13 cellular contexts compared by ENCODE assay signal in the genomic region with DNA sequence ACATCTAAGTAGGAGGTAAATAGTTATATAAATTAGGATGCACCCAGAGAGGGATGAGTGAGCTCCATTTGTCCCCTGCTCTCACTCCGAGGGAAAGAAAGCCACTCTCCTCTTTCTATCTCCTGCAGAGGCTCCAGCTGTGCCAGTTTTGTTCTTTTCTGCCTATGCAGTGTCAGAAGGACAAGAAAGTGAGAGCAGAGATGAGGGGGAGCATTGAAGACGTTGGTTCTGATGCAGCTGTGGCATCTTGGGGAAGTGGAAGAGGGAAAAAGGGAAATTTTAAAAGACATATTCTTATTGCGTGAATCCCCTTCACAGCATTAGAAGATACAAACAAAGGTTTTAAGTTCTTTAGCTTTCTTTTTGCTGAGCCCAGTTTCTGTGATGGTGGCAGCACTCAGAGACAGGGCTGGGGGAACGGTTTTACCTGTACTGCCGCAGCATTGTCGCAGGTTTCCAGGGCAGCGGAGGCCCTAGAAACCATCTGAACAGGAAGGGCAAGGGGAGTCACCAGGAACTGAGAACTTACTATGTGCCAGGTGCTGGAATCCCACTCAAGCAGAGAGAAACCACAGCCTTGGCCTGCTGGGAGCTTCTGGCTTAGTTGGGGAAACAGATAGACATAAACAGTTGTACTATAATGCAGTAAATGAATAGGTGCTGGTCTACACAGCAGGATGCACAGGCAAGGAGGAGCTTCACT. TPM values are rescaled to one million over a fixed set of nuclear protein-coding genes. Genes with fewer than 3 reads are reported as not detected.
A peak's percentile ranks its signal among the peaks of the same experiment; 100 is the strongest.
DNase-seq lines count a peak whose midpoint lies in the region; ATAC-seq, FAIRE-seq and TF ChIP-seq lines count a peak whose summit lies in the region.
"Had no signal": no experiment of that assay in that cellular context is flagged by ENCODE, and none has a peak within 500 bp of the region (broad histone marks: within the 10 kb centered on the region; RNA-seq: fewer than 3 reads in every experiment).

No MANE protein-coding gene starts in this region.

- peak; percentile 87 for FAIRE-seq in GM12892 (lab: Jason Lieb, UNC)

- TF ChIP-seq POLR2A in GM12892 (IDR thresholded peaks at IDR 0.05; ENCODE audit: low read depth, low read length), result no peak

- intact Hi-C loops in naive thymus-derived CD4-positive, alpha-beta T cell (cut with micrococcal nuclease), result loop anchor here (2.0 to 5.0 kb wide), 3 partner anchors 17 to 45 kb away; partner anchors contain the start of gene USP24 (in 2 of the 2)

- POLR2A ChIA-PET in naive thymus-derived CD4-positive, alpha-beta T cell (lab: Charles Lee), result no interaction called here
- POLR2A ChIA-PET in activated CD8-positive, alpha-beta T cell treated with anti-CD3 and anti-CD28 coated beads, Interleukin-2, amount 10 ng/mL, durations not matched to agents 7 days and 5 days (lab: Charles Lee), result no interaction called here

- H3K4me1 ChIP-seq in naive thymus-derived CD4-positive, alpha-beta T cell (ENCODE audit: control insufficient read depth in 2 of 2, insufficient read depth in 2 of 2, low read length in 2 of 2), result peaks cover 0 to 10% of the 10 kb centered on the region in 2 donors
- H3K4me1 ChIP-seq: lower lobe of right lung, vagina had no signal

- peaks cover 2% of the 10 kb centered on the region for H3K27me3 Mint-ChIP-seq in activated naive CD8-positive, alpha-beta T cell treated with anti-CD3 and anti-CD28 coated beads, Interleukin-2, amount 50 U/mL, for 24 hours
- peaks cover 0 to 24% (median 0%) of the 10 kb centered on the region in 5 donors for H3K27me3 Mint-ChIP-seq in naive thymus-derived CD4-positive, alpha-beta T cell
- peaks cover 23% of the 10 kb centered on the region for H3K27me3 Mint-ChIP-seq in activated CD8-positive, alpha-beta T cell treated with anti-CD3 and anti-CD28 coated beads, Interleukin-2, amount 10 ng/mL, durations not matched to agents 7 days and 5 days (ENCODE audit: low read depth)

- ATAC-seq in GM21529 (IDR thresholded peaks at IDR 0.05; ENCODE audit: unreplicated experiment) (peak; percentile 52), HG03159 (IDR thresholded peaks at IDR 0.05; ENCODE audit: unreplicated experiment) (peak; percentile 61), GM19023 (IDR thresholded peaks at IDR 0.05; ENCODE audit: unreplicated experiment) (no peak), GM19035 (IDR thresholded peaks at IDR 0.05; ENCODE audit: unreplicated experiment) (no peak)
- peak; percentile 47 for ATAC-seq in activated naive CD8-positive, alpha-beta T cell treated with anti-CD3 and anti-CD28 coated beads, Interleukin-2, amount 50 U/mL, for 24 hours
- ATAC-seq in naive thymus-derived CD4-positive, alpha-beta T cell, result no peak
- ATAC-seq in activated CD8-positive, alpha-beta T cell treated with anti-CD3 and anti-CD28 coated beads, Interleukin-2, amount 10 ng/mL, durations not matched to agents 7 days and 5 days, result no peak
- ATAC-seq: lower lobe of right lung had no signal

- peak overlapping the region; percentile 29 for H3K27ac Mint-ChIP-seq in activated naive CD8-positive, alpha-beta T cell treated with anti-CD3 and anti-CD28 coated beads, Interleukin-2, amount 50 U/mL, for 24 hours
- no peak overlapping the region for H3K27ac Mint-ChIP-seq in naive thymus-derived CD4-positive, alpha-beta T cell
- H3K27ac Mint-ChIP-seq in activated CD8-positive, alpha-beta T cell treated with anti-CD3 and anti-CD28 coated beads, Interleukin-2, amount 10 ng/mL, durations not matched to agents 7 days and 5 days, result no peak overlapping the region

- no peak overlapping the region for H3K4me3 ChIP-seq in naive thymus-derived CD4-positive, alpha-beta T cell (ENCODE audit: low read length)
- H3K4me3 ChIP-seq: lower lobe of right lung, PC-9, vagina had no signal

- peaks cover 22% of the 10 kb centered on the region for H3K4me1 Mint-ChIP-seq in activated naive CD8-positive, alpha-beta T cell treated with anti-CD3 and anti-CD28 coated beads, Interleukin-2, amount 50 U/mL, for 24 hours
- H3K4me1 Mint-ChIP-seq in naive thymus-derived CD4-positive, alpha-beta T cell, result peaks cover 11 to 17% (median 13%) of the 10 kb centered on the region in 7 donors
- H3K4me1 Mint-ChIP-seq in activated CD8-positive, alpha-beta T cell treated with anti-CD3 and anti-CD28 coated beads, Interleukin-2, amount 10 ng/mL, durations not matched to agents 7 days and 5 days (ENCODE audit: low read depth), result peaks cover 16% of the 10 kb centered on the region

- CTCF ChIA-PET in naive thymus-derived CD4-positive, alpha-beta T cell (lab: Charles Lee), result interaction anchor here (0.6 kb wide), 1 partner anchor 700 kb away, joined by 3 read pairs; no protein-coding TSS in a partner anchor
- CTCF ChIA-PET in activated CD8-positive, alpha-beta T cell treated with anti-CD3 and anti-CD28 coated beads, Interleukin-2, amount 10 ng/mL, durations not matched to agents 7 days and 5 days (lab: Charles Lee), result interaction anchor here (1.2 kb wide), 1 partner anchor 18 kb away, joined by 3 read pairs; no protein-coding TSS in a partner anchor

- no peaks in the 10 kb centered on the region for H3K27me3 ChIP-seq in naive thymus-derived CD4-positive, alpha-beta T cell (ENCODE audit: control insufficient read depth in 2 of 2, insufficient read depth in 2 of 2, low read length in 2 of 2)
- H3K27me3 ChIP-seq: vagina had no signal

- DNase-seq in GM12892 (ENCODE audit: insufficient read length), result no peak
- DNase-seq in activated naive CD8-positive, alpha-beta T cell treated with anti-CD3 and anti-CD28 coated beads, Interleukin-2, amount 50 U/mL, for 24 hours, result no peak
- no peak for DNase-seq in naive thymus-derived CD4-positive, alpha-beta T cell
- no peak for DNase-seq in activated CD8-positive, alpha-beta T cell treated with anti-CD3 and anti-CD28 coated beads, Interleukin-2, amount 10 ng/mL, durations not matched to agents 7 days and 5 days
- DNase-seq: activated CD4-positive, alpha-beta T cell treated with anti-CD3 and anti-CD28 coated beads, Interleukin-2, amount 50 U/mL, for 48 hours; central memory CD4-positive, alpha-beta T cell; lower lobe of right lung; PC-9 had no signal

- H3K36me3 ChIP-seq in naive thymus-derived CD4-positive, alpha-beta T cell (ENCODE audit: control insufficient read depth in 2 of 3, insufficient read depth in 3 of 3, low read length in 3 of 3), result no peaks in the 10 kb centered on the region
- H3K36me3 ChIP-seq: lower lobe of right lung, vagina had no signal

- no peaks in the 10 kb centered on the region for H3K9me3 Mint-ChIP-seq in activated naive CD8-positive, alpha-beta T cell treated with anti-CD3 and anti-CD28 coated beads, Interleukin-2, amount 50 U/mL, for 24 hours
- H3K9me3 Mint-ChIP-seq in naive thymus-derived CD4-positive, alpha-beta T cell, result no peaks in the 10 kb centered on the region
- H3K9me3 Mint-ChIP-seq in activated CD8-positive, alpha-beta T cell treated with anti-CD3 and anti-CD28 coated beads, Interleukin-2, amount 10 ng/mL, durations not matched to agents 7 days and 5 days (ENCODE audit: insufficient read depth), result no peaks in the 10 kb centered on the region

- H3K9me3 ChIP-seq in naive thymus-derived CD4-positive, alpha-beta T cell (ENCODE audit: control insufficient read depth in 2 of 3, low read length in 3 of 3), result no peaks in the 10 kb centered on the region
- H3K9me3 ChIP-seq: lower lobe of right lung, vagina had no signal

- H3K27ac ChIP-seq in naive thymus-derived CD4-positive, alpha-beta T cell (ENCODE audit: low read depth, low read length), result no peak overlapping the region
- H3K27ac ChIP-seq: lower lobe of right lung, vagina had no signal

- H3K36me3 Mint-ChIP-seq in activated naive CD8-positive, alpha-beta T cell treated with anti-CD3 and anti-CD28 coated beads, Interleukin-2, amount 50 U/mL, for 24 hours (ENCODE audit: low read depth), result no peaks in the 10 kb centered on the region
- no peaks in the 10 kb centered on the region for H3K36me3 Mint-ChIP-seq in naive thymus-derived CD4-positive, alpha-beta T cell
- no peaks in the 10 kb centered on the region for H3K36me3 Mint-ChIP-seq in activated CD8-positive, alpha-beta T cell treated with anti-CD3 and anti-CD28 coated beads, Interleukin-2, amount 10 ng/mL, durations not matched to agents 7 days and 5 days (ENCODE audit: low read depth)

- H3K4me3 Mint-ChIP-seq in activated naive CD8-positive, alpha-beta T cell treated with anti-CD3 and anti-CD28 coated beads, Interleukin-2, amount 50 U/mL, for 24 hours, result no peak overlapping the region
- H3K4me3 Mint-ChIP-seq in naive thymus-derived CD4-positive, alpha-beta T cell, result no peak overlapping the region
- H3K4me3 Mint-ChIP-seq in activated CD8-positive, alpha-beta T cell treated with anti-CD3 and anti-CD28 coated beads, Interleukin-2, amount 10 ng/mL, durations not matched to agents 7 days and 5 days, result no peak overlapping the region

RNA-seq across cellular contexts. Expression of gene USP24, which starts 44.9 kb away (rescaled TPM):
- polyA plus RNA-seq in GM12892 (2012; ENCODE audit: missing spikeins), result 15.8 TPM
- total RNA-seq in naive thymus-derived CD4-positive, alpha-beta T cell, result 10 to 100 TPM; 47.3 to 91.4 (median 75.4) TPM
- polyA plus RNA-seq in naive thymus-derived CD4-positive, alpha-beta T cell, result 10 to 100 TPM in 1 of 2 donors, 1 to 10 TPM in 1; 4.7 to 10.3 TPM
- 10 to 100 TPM; 36.7 to 44.1 TPM for total RNA-seq in activated CD8-positive, alpha-beta T cell treated with anti-CD3 and anti-CD28 coated beads, Interleukin-2, amount 10 ng/mL, durations not matched to agents 7 days and 5 days

Comparison
In these comparisons a context has a peak if more than half of its experiments do, and no peak if none do; other contexts are left out.
1. ATAC-seq: peak in GM21529 (single experiment), HG03159 (single experiment) and activated naive CD8-positive, alpha-beta T cell treated with anti-CD3 and anti-CD28 coated beads, Interleukin-2, amount 50 U/mL, for 24 hours (single experiment); none in GM19023 (single experiment), naive thymus-derived CD4-positive, alpha-beta T cell (single experiment), activated CD8-positive, alpha-beta T cell treated with anti-CD3 and anti-CD28 coated beads, Interleukin-2, amount 10 ng/mL, durations not matched to agents 7 days and 5 days (single experiment) and GM19035 (single experiment).